In genomic region chr19:9149976-9150375, GRCh38 we compare ENCODE assay signal across 1 cellular context.
TF ChIP-seq lines count a peak whose summit lies in the region.

No MANE protein-coding gene starts in this region.

TF ChIP-seq in HCT116, 20 proteins besides CTCF, POLR2A, EP300 and RAD21 (continued from another document):
- TF ChIP-seq REST (IDR thresholded peaks at IDR 0.05; ENCODE audit: low read depth) (no peak), JUND (IDR thresholded peaks at IDR 0.05) (no peak), CBX3 (IDR thresholded peaks at IDR 0.05; ENCODE audit: low read depth) (no peak), FOSL1 (IDR thresholded peaks at IDR 0.05; ENCODE audit: low read depth) (no peak), YY1 (IDR thresholded peaks at IDR 0.05; ENCODE audit: extremely low read depth, insufficient replicate concordance, low read depth, low read length) (no peak), SRF (IDR thresholded peaks at IDR 0.05; ENCODE audit: low read depth) (no peak), SIN3A (IDR thresholded peaks at IDR 0.05; ENCODE audit: low read depth) (no peak), POLR2AphosphoS5 (IDR thresholded peaks at IDR 0.05; ENCODE audit: low read depth, low read length) (no peak), TCF7L2 (IDR thresholded peaks at IDR 0.05; ENCODE audit: borderline replicate concordance, extremely low read depth, insufficient read depth, insufficient read length) (no peak), ZBTB33 (IDR thresholded peaks at IDR 0.05; ENCODE audit: extremely low read depth, insufficient replicate concordance, low read length) (no peak), MAX (IDR thresholded peaks at IDR 0.05) (no peak), ZFX (IDR thresholded peaks at IDR 0.05) (no peak)
